ENCODE assay signal across 7 cellular contexts in genomic region chr15:84421513-84422181, GRCh38.
DNase-seq lines count a peak whose midpoint lies in the region; ATAC-seq and TF ChIP-seq lines count a peak whose summit lies in the region.
"Not testable (repeated sequence)": the region's sequence is repeated elsewhere in the genome, so short reads cannot be mapped to it uniquely, and the experiment has no call there.

No MANE protein-coding gene starts in this region.

- not testable (repeated sequence) for TF ChIP-seq CTCF in HEK293 (tag by site-specific recombination; IDR thresholded peaks at IDR 0.05); astrocyte of the cerebellum (IDR thresholded peaks at IDR 0.05; ENCODE audit: low read depth, low read length, missing control alignments); epithelial cell of esophagus (IDR thresholded peaks at IDR 0.05; ENCODE audit: insufficient read depth, low read depth, low read length, missing control alignments)

- peak overlapping the region; percentile 44 for H3K4me3 ChIP-seq in HEK293 (ENCODE audit: low read depth, low read length)
- H3K4me3 ChIP-seq in astrocyte of the cerebellum (ENCODE audit: low read depth, low read length) = peak overlapping the region; percentile 36
- peak overlapping the region; percentile 22 for H3K4me3 ChIP-seq in epithelial cell of esophagus (ENCODE audit: low read length)
- H3K4me3 ChIP-seq in neuron (ENCODE audit: low read length) = peak overlapping the region; percentile 37

- H3K4me1 Mint-ChIP-seq in activated CD4-positive, alpha-beta T cell treated with anti-CD3 and anti-CD28 coated beads, Interleukin-2, amount 10 ng/mL, durations not matched to agents 24 days and 14 days = not testable (repeated sequence)

- not testable (repeated sequence) for H3K36me3 ChIP-seq in HEK293 (ENCODE audit: control insufficient read depth in 2 of 2, insufficient read depth in 1 of 2, low read length in 2 of 2); neuron (ENCODE audit: insufficient read depth, low read length)

- POLR2A ChIA-PET in HEK293 (lab: Yijun Ruan, JAX) = not testable (repeated sequence)

- intact Hi-C loops in activated CD4-positive, alpha-beta T cell treated with anti-CD3 and anti-CD28 coated beads, Interleukin-2, amount 10 ng/mL, durations not matched to agents 24 days and 14 days (cut with micrococcal nuclease); left ventricle myocardium superior (cut with micrococcal nuclease): not testable (repeated sequence)

- H3K27ac ChIP-seq in HEK293 (ENCODE audit: extremely low read depth, low read depth, low read length) = not testable (repeated sequence)

- DNase-seq in activated CD4-positive, alpha-beta T cell treated with anti-CD3 and anti-CD28 coated beads, Interleukin-2, amount 10 ng/mL, durations not matched to agents 24 days and 14 days = peak; percentile 39
- not testable (repeated sequence) for DNase-seq in astrocyte of the cerebellum (ENCODE audit: low read depth); epithelial cell of esophagus (ENCODE audit: low read depth)
- peak; percentile 30 for DNase-seq in left ventricle myocardium superior
- DNase-seq in stimulated activated CD8-positive, alpha-beta memory T cell treated with anti-CD3 and anti-CD28 coated beads, Interleukin-4, amount 100 ng/mL, for 48 hours = peak; percentile 11

- not testable (repeated sequence) for H3K4me3 Mint-ChIP-seq in activated CD4-positive, alpha-beta T cell treated with anti-CD3 and anti-CD28 coated beads, Interleukin-2, amount 10 ng/mL, durations not matched to agents 24 days and 14 days

- not testable (repeated sequence) for H3K27me3 ChIP-seq in neuron (ENCODE audit: insufficient read depth, low read length)

- not testable (repeated sequence) for H3K27ac Mint-ChIP-seq in activated CD4-positive, alpha-beta T cell treated with anti-CD3 and anti-CD28 coated beads, Interleukin-2, amount 10 ng/mL, durations not matched to agents 24 days and 14 days

- not testable (repeated sequence) for H3K9me3 ChIP-seq in HEK293 (ENCODE audit: control insufficient read depth, insufficient read depth, low read depth, low read length); neuron (ENCODE audit: low read length)

- H3K36me3 Mint-ChIP-seq in activated CD4-positive, alpha-beta T cell treated with anti-CD3 and anti-CD28 coated beads, Interleukin-2, amount 10 ng/mL, durations not matched to agents 24 days and 14 days (ENCODE audit: low read depth) = not testable (repeated sequence)

- H3K27me3 Mint-ChIP-seq in activated CD4-positive, alpha-beta T cell treated with anti-CD3 and anti-CD28 coated beads, Interleukin-2, amount 10 ng/mL, durations not matched to agents 24 days and 14 days = not testable (repeated sequence)

- not testable (repeated sequence) for H2AFZ ChIP-seq in neuron (ENCODE audit: low read depth, low read length)

- CTCF ChIA-PET in HEK293 (lab: Yijun Ruan, JAX) = not testable (repeated sequence)

- H3K9me3 Mint-ChIP-seq in activated CD4-positive, alpha-beta T cell treated with anti-CD3 and anti-CD28 coated beads, Interleukin-2, amount 10 ng/mL, durations not matched to agents 24 days and 14 days = not testable (repeated sequence)

- not testable (repeated sequence) for H3K4me1 ChIP-seq in HEK293 (ENCODE audit: control insufficient read depth, insufficient read depth, low read length); neuron (ENCODE audit: insufficient read depth, low read length)

- not testable (repeated sequence) for ATAC-seq in left ventricle myocardium superior

- in situ Hi-C loops in astrocyte of the cerebellum (cut with HindIII; ENCODE audit: low sequenced_read_pairs) = not testable (repeated sequence)

TF ChIP-seq in HEK293, 187 proteins besides CTCF, POLR2A, EP300 and RAD21:
- TF ChIP-seq, protein P1, sequence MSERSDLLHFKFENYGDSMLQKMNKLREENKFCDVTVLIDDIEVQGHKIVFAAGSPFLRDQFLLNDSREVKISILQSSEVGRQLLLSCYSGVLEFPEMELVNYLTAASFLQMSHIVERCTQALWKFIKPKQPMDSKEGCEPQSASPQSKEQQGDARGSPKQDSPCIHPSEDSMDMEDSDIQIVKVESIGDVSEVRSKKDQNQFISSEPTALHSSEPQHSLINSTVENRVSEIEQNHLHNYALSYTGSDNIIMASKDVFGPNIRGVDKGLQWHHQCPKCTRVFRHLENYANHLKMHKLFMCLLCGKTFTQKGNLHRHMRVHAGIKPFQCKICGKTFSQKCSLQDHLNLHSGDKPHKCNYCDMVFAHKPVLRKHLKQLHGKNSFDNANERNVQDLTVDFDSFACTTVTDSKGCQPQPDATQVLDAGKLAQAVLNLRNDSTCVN (tag by site-specific recombination; optimal IDR thresholded peaks at IDR 0.05) = peak; percentile 37
- TF ChIP-seq ZNF394 (tag by site-specific recombination; IDR thresholded peaks at IDR 0.05; ENCODE audit: borderline replicate concordance) = peak; percentile 26; the same call in 1 of the 2 replicates
- peak; percentile 46; the same call in 1 of the 2 replicates for TF ChIP-seq ZNF692 (tag by site-specific recombination; IDR thresholded peaks at IDR 0.05)
- peak; percentile 34; the same call in 1 of the 2 replicates for TF ChIP-seq ZBTB8A (tag by site-specific recombination; IDR thresholded peaks at IDR 0.05)
